In the genomic region with DNA sequence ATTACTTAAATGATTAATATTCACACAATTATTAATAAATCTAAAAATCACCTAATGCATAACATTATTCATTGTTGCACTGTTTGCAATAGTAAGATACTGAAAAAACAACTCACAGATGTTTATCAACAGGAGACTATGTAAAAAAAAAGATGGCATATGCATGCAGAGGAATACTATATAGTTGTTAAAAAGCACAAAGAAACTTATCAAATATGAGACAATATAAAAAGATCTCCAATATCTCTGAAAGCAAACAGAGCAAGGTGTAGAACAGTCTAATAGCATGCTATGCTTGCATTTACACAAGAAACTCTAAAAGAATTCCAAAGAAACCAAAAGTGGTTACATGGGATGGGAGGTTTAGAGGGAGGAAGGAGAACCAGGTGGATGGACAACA, we compare ENCODE assay signal across 20 cellular contexts. TPM values are rescaled to one million over a fixed set of nuclear protein-coding genes. Genes with fewer than 3 reads are reported as not detected.
A peak's percentile ranks its signal among the peaks of the same experiment; 100 is the strongest.
DNase-seq lines count a peak whose midpoint lies in the region; ATAC-seq, FAIRE-seq and TF ChIP-seq lines count a peak whose summit lies in the region.
"Had no signal": no experiment of that assay in that cellular context is flagged by ENCODE, and none has a peak within 500 bp of the region (broad histone marks: within the 10 kb centered on the region; RNA-seq: fewer than 3 reads in every experiment).

No MANE protein-coding gene starts in this region.

- BruUV-seq in K562 (replicated peaks; lab: Mats Ljungman, UMichigan) = no TSS peak

- no peaks in the 10 kb centered on the region for H3K27me3 ChIP-seq in CD4-positive, alpha-beta T cell (ENCODE audit: control insufficient read depth, insufficient read depth, low read length)
- H3K27me3 ChIP-seq in CD8-positive, alpha-beta T cell (ENCODE audit: insufficient read depth, low read length) = no peaks in the 10 kb centered on the region
- no peaks in the 10 kb centered on the region for H3K27me3 ChIP-seq in K562 (ENCODE audit: control insufficient read depth in 2 of 2, insufficient read depth in 2 of 2, low read length in 2 of 2)

- peaks cover 6% of the 10 kb centered on the region for H3K36me3 Mint-ChIP-seq in CD4-positive, alpha-beta T cell (ENCODE audit: low read depth)
- peaks cover 8% of the 10 kb centered on the region for H3K36me3 Mint-ChIP-seq in CD8-positive, alpha-beta T cell
- H3K36me3 Mint-ChIP-seq in neural crest cell (ENCODE audit: low read depth) = no peaks in the 10 kb centered on the region

- peaks cover 92% of the 10 kb centered on the region for H3K79me2 ChIP-seq in K562 (ENCODE audit: control insufficient read depth, insufficient read depth, low read length)

- FAIRE-seq in K562 (lab: Jason Lieb, UNC) = no peak
- FAIRE-seq: A204.1, GM18507, H1, HTR-8/SVneo had no signal

- CTCF ChIA-PET in CD4-positive, alpha-beta T cell (lab: Charles Lee) = interaction anchor here (0.9 to 2.4 kb wide), 4 partner anchors 10 to 115 kb away, joined by 4 to 14 read pairs (median 4); no protein-coding TSS in a partner anchor
- CTCF ChIA-PET in CD8-positive, alpha-beta T cell (lab: Charles Lee) = interaction anchor here (0.8 kb wide), 1 partner anchor 31 kb away, joined by 4 read pairs; no protein-coding TSS in a partner anchor
- CTCF ChIA-PET in K562 (lab: Yijun Ruan, JAX; ENCODE audit: low intra/inter-chr PET ratio) = no interaction called here

- H2AFZ ChIP-seq in K562 (ENCODE audit: low read depth, low read length) = no peak overlapping the region

- no peak overlapping the region for H3K27ac Mint-ChIP-seq in CD4-positive, alpha-beta T cell
- peak overlapping the region; percentile 47 for H3K27ac Mint-ChIP-seq in CD8-positive, alpha-beta T cell
- no peak overlapping the region for H3K27ac Mint-ChIP-seq in neural crest cell (ENCODE audit: unreplicated experiment)
- H3K27ac Mint-ChIP-seq: CD4-positive, CD25-positive, alpha-beta regulatory T cell; H9 had no signal

- TF ChIP-seq CTCF in CD4-positive, alpha-beta T cell (IDR thresholded peaks at IDR 0.05) = no peak
- no peak for TF ChIP-seq CTCF in CD8-positive, alpha-beta T cell (IDR thresholded peaks at IDR 0.05)
- TF ChIP-seq CTCF in K562 (IDR thresholded peaks at IDR 0.05 in 2 of 3, conservative IDR thresholded peaks at IDR 0.05 in 1 of 3; ENCODE audit: insufficient read depth in 2 of 3, low read depth in 1 of 3, low read length in 3 of 3) = no peak
- TF ChIP-seq CTCF in neural crest cell (conservative IDR thresholded peaks at IDR 0.05) = no peak
- no peak for TF ChIP-seq CTCF in lower leg skin (IDR thresholded peaks at IDR 0.05)

- H4K20me1 ChIP-seq in K562 (replicated peaks; ENCODE audit: control insufficient read depth, insufficient read depth, low read length) = no peaks in the 10 kb centered on the region

- TF ChIP-seq RAD21 in K562 (CRISPR knock-in tag; conservative IDR thresholded peaks at IDR 0.05 in 1 of 2, IDR thresholded peaks at IDR 0.05 in 1 of 2) = no peak

- no peak overlapping the region for H3K4me2 ChIP-seq in K562 (ENCODE audit: insufficient read depth, low read length)

- H3K9me3 ChIP-seq in CD4-positive, alpha-beta T cell (ENCODE audit: control insufficient read depth, low read length) = no peaks in the 10 kb centered on the region
- H3K9me3 ChIP-seq in CD8-positive, alpha-beta T cell (ENCODE audit: low read length) = no peaks in the 10 kb centered on the region
- H3K9me3 ChIP-seq in K562 (replicated peaks; ENCODE audit: control insufficient read depth, insufficient read depth, low read depth, low read length) = no peaks in the 10 kb centered on the region

- no peaks in the 10 kb centered on the region for H3K27me3 Mint-ChIP-seq in CD4-positive, alpha-beta T cell
- H3K27me3 Mint-ChIP-seq in CD8-positive, alpha-beta T cell (ENCODE audit: low read depth) = no peaks in the 10 kb centered on the region
- H3K27me3 Mint-ChIP-seq in neural crest cell (ENCODE audit: low read depth) = no peaks in the 10 kb centered on the region

- peaks cover 47% of the 10 kb centered on the region for H3K4me1 Mint-ChIP-seq in CD4-positive, alpha-beta T cell (ENCODE audit: low read depth)
- H3K4me1 Mint-ChIP-seq in CD8-positive, alpha-beta T cell (ENCODE audit: low read depth) = peaks cover 49% of the 10 kb centered on the region
- peaks cover 22% of the 10 kb centered on the region for H3K4me1 Mint-ChIP-seq in neural crest cell

- POLR2A ChIA-PET in CD4-positive, alpha-beta T cell (lab: Charles Lee) = no interaction called here
- POLR2A ChIA-PET in CD8-positive, alpha-beta T cell (lab: Charles Lee) = interaction anchor here (0.6 kb wide), 1 partner anchor 10 kb away, joined by 3 read pairs; no protein-coding TSS in a partner anchor
- POLR2A ChIA-PET in K562 (lab: Yijun Ruan, JAX) = interaction anchor here (1.2 to 4.8 kb wide), 5 partner anchors 7 to 39 kb away, joined by 3 to 42 read pairs (median 5); no protein-coding TSS in a partner anchor

- TF ChIP-seq POLR2A in K562 (conservative IDR thresholded peaks at IDR 0.05) (no peak), lower leg skin (IDR thresholded peaks at IDR 0.05) (no peak)

- peak overlapping the region; percentile 25 for H3K27ac ChIP-seq in CD4-positive, alpha-beta T cell (ENCODE audit: low read depth, low read length)
- no peak overlapping the region for H3K27ac ChIP-seq in CD8-positive, alpha-beta T cell (ENCODE audit: low read depth, low read length)
- H3K27ac ChIP-seq in K562 (ENCODE audit: extremely low read depth, low read depth, low read length) = no peak overlapping the region; the same call in 2 of the 3 replicates

- ATAC-seq in CD4-positive, alpha-beta T cell (ENCODE audit: poor library complexity) = no peak
- ATAC-seq in CD8-positive, alpha-beta T cell = no peak
- no peak for ATAC-seq in K562

- H3K9me3 Mint-ChIP-seq in CD4-positive, alpha-beta T cell = no peaks in the 10 kb centered on the region
- H3K9me3 Mint-ChIP-seq in CD8-positive, alpha-beta T cell = peaks cover 1% of the 10 kb centered on the region
- H3K9me3 Mint-ChIP-seq in neural crest cell = no peaks in the 10 kb centered on the region
- H3K9me3 Mint-ChIP-seq: CD4-positive, CD25-positive, alpha-beta regulatory T cell; H9 had no signal

- no peaks in the 10 kb centered on the region for H3K9me1 ChIP-seq in K562 (ENCODE audit: control insufficient read depth, insufficient read depth, low read length)

- DNase-seq in CD4-positive, alpha-beta T cell = no peak
- no peak for DNase-seq in CD8-positive, alpha-beta T cell
- DNase-seq in K562 (ENCODE audit: extremely low read depth in 1 of 4, low spot score in 3 of 4) (no peak), neural crest cell (ENCODE audit: low read depth, low spot score) (no peak), epidermal melanocyte (ENCODE audit: insufficient read length, low spot score) (no peak), lower leg skin (ENCODE audit: low spot score in 2 of 2) (no peak)
- DNase-seq: ACHN; BE2C; C1 segment of cervical spinal cord; CD4-positive, CD25-positive, alpha-beta regulatory T cell; DMS153; DMS79; GDM1; H9; IMR-90; KBM-7 had no signal

- TF ChIP-seq EP300 in K562 (IDR thresholded peaks at IDR 0.05; ENCODE audit: low read length) = no peak

- peaks cover 18% of the 10 kb centered on the region for H3K4me1 ChIP-seq in CD8-positive, alpha-beta T cell (ENCODE audit: insufficient read depth, low read length)
- peaks cover 26 to 36% of the 10 kb centered on the region in 2 experiments; a peak in 4 of 5 replicates for H3K4me1 ChIP-seq in K562 (replicated peaks in 1 of 2; ENCODE audit: control insufficient read depth in 2 of 2, insufficient read depth in 2 of 2, low read length in 2 of 2)

- no peak overlapping the region for H3K4me3 Mint-ChIP-seq in CD4-positive, alpha-beta T cell
- H3K4me3 Mint-ChIP-seq in CD8-positive, alpha-beta T cell = no peak overlapping the region
- peak overlapping the region; percentile 24 for H3K4me3 Mint-ChIP-seq in neural crest cell
- H3K4me3 Mint-ChIP-seq: H9 had no signal

- in situ Hi-C loops in K562 (cut with MboI) = no loop called here

- H3K9ac ChIP-seq in K562 (ENCODE audit: insufficient read depth in 1 of 2, low read depth in 2 of 2, low read length in 2 of 2) = no peak overlapping the region

- intact Hi-C loops in CD4-positive, alpha-beta T cell (cut with DNase I, micrococcal nuclease) = loop anchor here in 1 of 2 experiments (5.0 kb wide), 1 partner anchor 39 kb away; no protein-coding TSS in a partner anchor
- intact Hi-C loops in CD8-positive, alpha-beta T cell (cut with DNase I, micrococcal nuclease) = loop anchor here (5.0 kb wide), 2 partner anchors 54 to 114 kb away; no protein-coding TSS in a partner anchor
- intact Hi-C loops in K562 (cut with micrococcal nuclease) = loop anchor here (5.0 kb wide), 1 partner anchor 54 kb away; no protein-coding TSS in a partner anchor
- intact Hi-C loops in lower leg skin (cut with DNase I; ENCODE audit: low total_unique reads) = no loop called here

- H3K4me3 ChIP-seq in CD8-positive, alpha-beta T cell (ENCODE audit: low read depth, low read length) = no peak overlapping the region
- H3K4me3 ChIP-seq in K562 (no peak overlapping the region), lower leg skin (ENCODE audit: low read depth, poor library complexity, severe bottlenecking) (no peak overlapping the region)

- no peaks in the 10 kb centered on the region for H3K36me3 ChIP-seq in CD8-positive, alpha-beta T cell (ENCODE audit: insufficient read depth, low read length)
- peaks cover 3% of the 10 kb centered on the region; the same call in 1 of the 3 replicates for H3K36me3 ChIP-seq in K562 (ENCODE audit: control insufficient read depth, insufficient read depth, low read length)
- H3K36me3 ChIP-seq: BE2C had no signal

RNA-seq across cellular contexts. Expression of a gene that starts 3.7 kb away (rescaled TPM):
- total RNA-seq in CD4-positive, alpha-beta T cell = 10 to 100 TPM; 18.5 to 21.1 TPM
- 10 to 100 TPM; 22.3 to 25.5 TPM for total RNA-seq in CD8-positive, alpha-beta T cell
- total RNA-seq in K562 (2011; cell fraction: chromatin; rRNA removed; ENCODE audit: low replicate concordance) = 105 and 114 TPM in 2 replicates
- 43.7 and 60.5 TPM in 2 replicates for total RNA-seq in K562 (2011; cell fraction: nucleolus; rRNA removed)
- total RNA-seq in K562 (2011; cell fraction: nucleoplasm; rRNA removed) = 85.8 and 127 TPM in 2 replicates
- total RNA-seq in K562 (2014; rRNA removed) (12.7 and 21.6 TPM in 2 replicates), K562 (2014; rRNA removed; fragmentation: Illumina TruSeq; extraction: Trizol) (16.3 and 17.9 TPM in 2 replicates), K562 (2015; rRNA removed; fragmentation: Illumina TruSeq; extraction: Trizol) (28.2 and 28.7 TPM in 2 replicates), K562 (2021) (28.6 and 29.0 TPM in 2 replicates), neural crest cell (50.4 and 54.0 TPM in 2 replicates), lower leg skin (1 to 10 TPM in 3 of 4 donors, under 1 TPM in 1; 0.83 to 2.4 (median 1.4) TPM)
- polyA plus RNA-seq in K562 (2011; rRNA removed) (30.5 and 37.8 TPM in 2 replicates), K562 (2014; fragmentation: Illumina TruSeq; extraction: Trizol) (29.0 and 31.7 TPM in 2 replicates), K562 (2014; fragmentation: Nextera tagmentation; extraction: Ambion mirVana) (10 to 100 TPM in 1 of 2 experiments, 1 to 10 TPM in 1; 8.1 to 12.7 TPM), K562 (2014; rRNA removed) (20.8 and 26.3 TPM in 2 replicates)
- polyA plus RNA-seq in K562 (2011; cell fraction: cytosol; rRNA removed) = 29.5 and 33.1 TPM in 2 replicates
- polyA plus RNA-seq in K562 (2011; cell fraction: nucleus; rRNA removed) = 28.4 and 36.3 TPM in 2 replicates
- 21.3 and 53.9 TPM in 2 replicates for polyA plus RNA-seq in K562 (2012)
- polyA minus RNA-seq in K562 (2011; rRNA and poly(A)+ RNA removed) = 40.3 and 41.8 TPM in 2 replicates
- 30.4 and 40.2 TPM in 2 replicates for polyA minus RNA-seq in K562 (2011; cell fraction: cytosol; rRNA and poly(A)+ RNA removed)
- 13.2 and 28.3 TPM in 2 replicates for polyA minus RNA-seq in K562 (2011; cell fraction: nucleus; rRNA and poly(A)+ RNA removed)

RNA-seq across cellular contexts. Expression of a gene that starts 28.5 kb away (rescaled TPM):
- total RNA-seq in CD4-positive, alpha-beta T cell = 100 to 1,000 TPM; 253 to 265 TPM
- 100 to 1,000 TPM; 241 to 249 TPM for total RNA-seq in CD8-positive, alpha-beta T cell
- 10.6 and 25.5 TPM in 2 replicates for total RNA-seq in K562 (2011; cell fraction: chromatin; rRNA removed; ENCODE audit: low replicate concordance)
- total RNA-seq in K562 (2011; cell fraction: nucleolus; rRNA removed) = 27.3 and 33.0 TPM in 2 replicates
- total RNA-seq in K562 (2011; cell fraction: nucleoplasm; rRNA removed) = 22.7 and 24.3 TPM in 2 replicates
- total RNA-seq in K562 (2014; rRNA removed) (43.1 and 52.7 TPM in 2 replicates), K562 (2014; rRNA removed; fragmentation: Illumina TruSeq; extraction: Trizol) (5.8 and 7.6 TPM in 2 replicates), K562 (2015; rRNA removed; fragmentation: Illumina TruSeq; extraction: Trizol) (21.9 and 25.3 TPM in 2 replicates), K562 (2021) (85.3 and 94.1 TPM in 2 replicates), neural crest cell (18.8 and 21.5 TPM in 2 replicates), lower leg skin (10 to 100 TPM; 21.3 to 50.9 (median 28.6) TPM)
- polyA plus RNA-seq in K562 (2011; rRNA removed) (46.6 and 79.6 TPM in 2 replicates), K562 (2014; fragmentation: Illumina TruSeq; extraction: Trizol) (17.4 and 39.3 TPM in 2 replicates), K562 (2014; fragmentation: Nextera tagmentation; extraction: Ambion mirVana) (1 to 10 TPM; 2.3 to 3.9 TPM), K562 (2014; rRNA removed) (40.6 and 46.5 TPM in 2 replicates)
- 34.5 and 74.0 TPM in 2 replicates for polyA plus RNA-seq in K562 (2011; cell fraction: cytosol; rRNA removed)
- polyA plus RNA-seq in K562 (2011; cell fraction: nucleus; rRNA removed) = 55.6 and 56.6 TPM in 2 replicates
- 62.8 and 75.4 TPM in 2 replicates for polyA plus RNA-seq in K562 (2012)
- 8.0 and 8.5 TPM in 2 replicates for polyA minus RNA-seq in K562 (2011; rRNA and poly(A)+ RNA removed)
- polyA minus RNA-seq in K562 (2011; cell fraction: cytosol; rRNA and poly(A)+ RNA removed) = 32.8 and 59.0 TPM in 2 replicates
- 8.1 and 9.6 TPM in 2 replicates for polyA minus RNA-seq in K562 (2011; cell fraction: nucleus; rRNA and poly(A)+ RNA removed)

Comparison
In these comparisons a context has a peak if more than half of its experiments do, and no peak if none do; other contexts are left out.
1. RNA of a gene that starts 3.7 kb away (total RNA-seq): 50.4 to 54.0 TPM in neural crest cell, 12.7 to 127 TPM in K562, 22.3 to 25.5 TPM in CD8-positive, alpha-beta T cell and 18.5 to 21.1 TPM in CD4-positive, alpha-beta T cell; 0.83 to 2.4 TPM in lower leg skin; every median in the first group is over 4 times any median in the second.